In the genomic region with DNA sequence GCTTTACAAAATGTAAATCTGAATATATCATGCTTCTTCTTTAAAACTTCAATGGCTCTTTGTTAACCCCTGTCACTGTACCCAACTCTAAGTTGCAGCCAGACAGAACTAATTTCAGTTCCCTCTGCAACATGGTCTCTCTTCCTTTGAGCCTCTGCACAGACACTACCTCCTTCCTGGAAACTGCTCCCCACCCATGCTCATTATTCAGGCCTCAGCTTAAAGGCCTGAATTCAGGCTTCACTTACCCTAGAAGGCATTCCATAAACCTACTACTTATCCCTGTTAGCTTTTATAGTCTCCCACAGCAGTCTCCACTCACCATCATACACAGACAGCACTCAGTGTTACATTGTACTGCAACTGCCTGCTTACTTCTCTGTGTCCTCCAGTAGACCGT, we compare ENCODE assay signal across 11 cellular contexts. TPM values are rescaled to one million over a fixed set of nuclear protein-coding genes. Genes with fewer than 3 reads are reported as not detected.
DNase-seq lines count a peak whose midpoint lies in the region; ATAC-seq and TF ChIP-seq lines count a peak whose summit lies in the region.
"Had no signal": no experiment of that assay in that cellular context is flagged by ENCODE, and none has a peak within 500 bp of the region (broad histone marks: within the 10 kb centered on the region; RNA-seq: fewer than 3 reads in every experiment).

No MANE protein-coding gene starts in this region.

- DNase-seq in left ventricle myocardium inferior (no peak), right atrium auricular region (ENCODE audit: low spot score) (no peak), HAP-1 (ENCODE audit: low spot score in 2 of 2) (no peak), AG20443 (ENCODE audit: low spot score) (no peak), Peyer's patch (no peak), NCI-H128 (lab: John Stamatoyannopoulos, UW; ENCODE audit: unreplicated experiment) (no peak)
- DNase-seq: activated CD4-positive, alpha-beta T cell treated with anti-CD3 and anti-CD28 coated beads, Interleukin-2, amount 50 U/mL, for 4 hours; NCI-H187 had no signal

- H3K4me1 ChIP-seq in left ventricle myocardium inferior (peaks cover 26% of the 10 kb centered on the region), right atrium auricular region (peaks cover 0 to 17% of the 10 kb centered on the region in 2 donors), OCI-LY1 (ENCODE audit: insufficient read depth, low read length, severe bottlenecking) (peaks cover 43% of the 10 kb centered on the region), HAP-1 (peaks cover 34% of the 10 kb centered on the region), Peyer's patch (peaks cover 0 to 21% (median 7%) of the 10 kb centered on the region in 4 donors)

- H3F3A ChIP-seq in OCI-LY1 (ENCODE audit: insufficient read depth, low read length): peaks cover 6% of the 10 kb centered on the region; the same call in 1 of the 2 replicates

- H3K27ac ChIP-seq in left ventricle myocardium inferior (replicated peaks) (peak overlapping the region; percentile 35), right atrium auricular region (no peak overlapping the region), OCI-LY1 (ENCODE audit: low read depth, low read length, poor library complexity, severe bottlenecking) (peak overlapping the region; percentile 44), Peyer's patch (peak overlapping the region in 2 of 4 donors; percentile 0 to 47)
- H3K27ac ChIP-seq: A549 had no signal

- H3K9me2 ChIP-seq in OCI-LY1 (ENCODE audit: low read depth, low read length): no peaks in the 10 kb centered on the region

- intact Hi-C loops in left ventricle myocardium inferior (cut with micrococcal nuclease): no loop called here

- TF ChIP-seq POLR2A in Peyer's patch (IDR thresholded peaks at IDR 0.05): no peak

- TF ChIP-seq CTCF in left ventricle myocardium inferior (IDR thresholded peaks at IDR 0.05; ENCODE audit: borderline replicate concordance) (no peak), right atrium auricular region (IDR thresholded peaks at IDR 0.05) (no peak), OCI-LY1 (IDR thresholded peaks at IDR 0.05; ENCODE audit: low read length) (no peak), Peyer's patch (IDR thresholded peaks at IDR 0.05) (no peak)

- H2AFZ ChIP-seq in OCI-LY1 (ENCODE audit: low read length): 0 out of 2 replicates have a peak overlapping the region, but pooled peaks have one; percentile 35

- no peak overlapping the region for H3K9ac ChIP-seq in OCI-LY1 (ENCODE audit: low read length)

- H3K79me2 ChIP-seq in OCI-LY1 (ENCODE audit: insufficient read depth, low read length): no peaks in the 10 kb centered on the region

- no peaks in the 10 kb centered on the region for H4K20me1 ChIP-seq in OCI-LY1 (ENCODE audit: insufficient read depth, low read length)

- H3K27me3 ChIP-seq in left ventricle myocardium inferior (ENCODE audit: low read depth) (no peaks in the 10 kb centered on the region), right atrium auricular region (no peaks in the 10 kb centered on the region), OCI-LY1 (ENCODE audit: insufficient read depth, low read length) (no peaks in the 10 kb centered on the region), HAP-1 (ENCODE audit: low read depth) (no peaks in the 10 kb centered on the region), Peyer's patch (no peaks in the 10 kb centered on the region)

- no peak overlapping the region for H3K4me2 ChIP-seq in OCI-LY1 (ENCODE audit: low read length)
- H3K4me2 ChIP-seq: A549 had no signal

- H3K36me3 ChIP-seq in left ventricle myocardium inferior (no peaks in the 10 kb centered on the region), right atrium auricular region (no peaks in the 10 kb centered on the region), OCI-LY1 (ENCODE audit: insufficient read depth, low read length) (no peaks in the 10 kb centered on the region), HAP-1 (replicated peaks) (no peaks in the 10 kb centered on the region), Peyer's patch (no peaks in the 10 kb centered on the region)

- in situ Hi-C loops in HAP-1 (cut with MboI; ENCODE audit: low sequenced_read_pairs): no loop called here

- no peak overlapping the region for H3K4me3 ChIP-seq in left ventricle myocardium inferior
- no peak overlapping the region for H3K4me3 ChIP-seq in right atrium auricular region
- no peak overlapping the region for H3K4me3 ChIP-seq in OCI-LY1 (ENCODE audit: low read depth, low read length, poor library complexity, severe bottlenecking)
- no peak overlapping the region for H3K4me3 ChIP-seq in HAP-1
- no peak overlapping the region for H3K4me3 ChIP-seq in Peyer's patch
- H3K4me3 ChIP-seq: A549 had no signal

- H3K9me3 ChIP-seq in left ventricle myocardium inferior (replicated peaks) (no peaks in the 10 kb centered on the region), right atrium auricular region (no peaks in the 10 kb centered on the region), OCI-LY1 (ENCODE audit: low read length) (no peaks in the 10 kb centered on the region), HAP-1 (no peaks in the 10 kb centered on the region), Peyer's patch (no peaks in the 10 kb centered on the region)
- H3K9me3 ChIP-seq: A549 had no signal

- peak; percentile 31 for ATAC-seq in HG02870 (IDR thresholded peaks at IDR 0.05; ENCODE audit: unreplicated experiment)
- ATAC-seq: A549 had no signal

RNA-seq across cellular contexts. Expression of gene EEIG2, which starts 2.6 kb away (rescaled TPM):
- total RNA-seq in left ventricle myocardium inferior (7.5 TPM), right atrium auricular region (1 to 10 TPM; 6.1 to 7.4 TPM), Peyer's patch (10 to 100 TPM; 11.1 to 20.6 (median 15.4) TPM)

Comparison
In these comparisons a context has a peak if more than half of its experiments do, and no peak if none do; other contexts are left out.
1. H3K27ac ChIP-seq: peak in left ventricle myocardium inferior (single experiment) and OCI-LY1 (single experiment); none in right atrium auricular region (0 of 2).